ENCODE assay signal across 1 cellular context in the genomic region with DNA sequence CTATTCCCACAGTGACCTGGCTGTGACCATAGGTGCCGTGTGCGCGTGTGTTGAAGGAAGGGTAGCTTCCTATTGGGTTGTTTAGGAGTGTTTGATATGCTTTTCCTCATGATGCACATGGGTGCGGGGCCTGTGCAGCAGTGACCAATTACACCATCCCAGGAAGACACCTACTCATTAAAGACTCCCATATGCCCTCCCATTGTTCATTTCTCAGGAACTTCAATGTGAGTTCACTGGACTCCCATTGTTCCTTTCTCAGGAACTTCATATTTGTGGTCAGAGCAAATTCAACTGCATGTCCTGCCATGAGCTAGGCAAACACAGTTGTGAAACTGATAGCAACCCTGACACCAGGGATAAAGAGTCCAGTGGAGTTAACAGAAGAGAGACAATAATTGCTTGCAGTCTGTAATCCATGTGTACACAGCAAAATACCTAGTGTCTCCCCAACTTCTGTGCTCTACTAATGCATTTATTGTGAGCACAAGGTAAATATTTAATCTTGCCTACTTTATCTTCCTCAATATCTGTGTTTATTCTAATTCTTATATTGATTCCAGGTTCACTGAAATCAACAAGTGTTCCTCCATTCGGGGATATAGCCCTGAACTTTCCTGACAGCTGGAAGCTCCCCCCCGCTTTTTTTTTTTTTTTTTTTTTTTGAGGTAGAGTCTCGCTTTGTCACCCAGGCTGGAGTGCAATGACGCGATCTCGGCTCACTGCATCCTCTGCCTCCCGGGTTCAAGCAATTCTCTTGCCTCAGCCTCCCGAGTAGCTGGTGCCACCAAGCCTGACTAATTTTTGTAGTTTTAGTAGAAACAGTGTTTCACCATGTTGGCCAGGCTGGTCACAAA.
A peak's percentile ranks its signal among the peaks of the same experiment; 100 is the strongest.
TF ChIP-seq lines count a peak whose summit lies in the region.

No MANE protein-coding gene starts in this region.

TF ChIP-seq in HepG2, 621 proteins besides CTCF, POLR2A, EP300 and RAD21 (continued from another document and continues in another):
- TF ChIP-seq ZNF558 (CRISPR knock-in tag; IDR thresholded peaks at IDR 0.05; ENCODE audit: borderline replicate concordance), result no peak
- TF ChIP-seq NFE2L1 (CRISPR knock-in tag; IDR thresholded peaks at IDR 0.05; ENCODE audit: borderline replicate concordance), result no peak
- TF ChIP-seq JUNB (CRISPR knock-in tag; IDR thresholded peaks at IDR 0.05; ENCODE audit: borderline replicate concordance), result 0 out of 2 replicates have a peak, but pooled peaks have one; percentile 50
- no peak; the same call in 1 of the 2 replicates for TF ChIP-seq ZNF782 (CRISPR knock-in tag; IDR thresholded peaks at IDR 0.05; ENCODE audit: borderline replicate concordance)
- TF ChIP-seq ZFP36 (IDR thresholded peaks at IDR 0.05; ENCODE audit: borderline replicate concordance, low read depth, low read length, partially characterized antibody), result peak; percentile 25
- peak; percentile 45; the same call in 1 of the 2 replicates for TF ChIP-seq ZMYM4 (CRISPR knock-in tag; IDR thresholded peaks at IDR 0.05)
- TF ChIP-seq ZNF746 (CRISPR knock-in tag; IDR thresholded peaks at IDR 0.05), result peak; percentile 73; the same call in 1 of the 2 replicates
- no peak for TF ChIP-seq GZF1 (CRISPR knock-in tag; IDR thresholded peaks at IDR 0.05)
- TF ChIP-seq SP2 (CRISPR knock-in tag; IDR thresholded peaks at IDR 0.05), result no peak
- TF ChIP-seq PBX2 (CRISPR knock-in tag; IDR thresholded peaks at IDR 0.05), result no peak
- peak; percentile 83 for TF ChIP-seq SMAD3 (CRISPR knock-in tag; IDR thresholded peaks at IDR 0.05)
- TF ChIP-seq KAT7 (CRISPR knock-in tag; IDR thresholded peaks at IDR 0.05; ENCODE audit: borderline replicate concordance), result no peak
- TF ChIP-seq DMAP1 (CRISPR knock-in tag; IDR thresholded peaks at IDR 0.05), result no peak
- TF ChIP-seq CBX1 (IDR thresholded peaks at IDR 0.05; ENCODE audit: low read depth), result no peak
- TF ChIP-seq, protein P1, sequence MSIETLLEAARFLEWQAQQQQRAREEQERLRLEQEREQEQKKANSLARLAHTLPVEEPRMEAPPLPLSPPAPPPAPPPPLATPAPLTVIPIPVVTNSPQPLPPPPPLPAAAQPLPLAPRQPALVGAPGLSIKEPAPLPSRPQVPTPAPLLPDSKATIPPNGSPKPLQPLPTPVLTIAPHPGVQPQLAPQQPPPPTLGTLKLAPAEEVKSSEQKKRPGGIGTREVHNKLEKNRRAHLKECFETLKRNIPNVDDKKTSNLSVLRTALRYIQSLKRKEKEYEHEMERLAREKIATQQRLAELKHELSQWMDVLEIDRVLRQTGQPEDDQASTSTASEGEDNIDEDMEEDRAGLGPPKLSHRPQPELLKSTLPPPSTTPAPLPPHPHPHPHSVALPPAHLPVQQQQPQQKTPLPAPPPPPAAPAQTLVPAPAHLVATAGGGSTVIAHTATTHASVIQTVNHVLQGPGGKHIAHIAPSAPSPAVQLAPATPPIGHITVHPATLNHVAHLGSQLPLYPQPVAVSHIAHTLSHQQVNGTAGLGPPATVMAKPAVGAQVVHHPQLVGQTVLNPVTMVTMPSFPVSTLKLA (IDR thresholded peaks at IDR 0.05), result peak; percentile 23; the same call in 1 of the 2 replicates
- peak; percentile 47; the same call in 1 of the 2 replicates for TF ChIP-seq ZNF639 (CRISPR knock-in tag; conservative IDR thresholded peaks at IDR 0.05)
- peak; percentile 89 for TF ChIP-seq POGK (CRISPR knock-in tag; conservative IDR thresholded peaks at IDR 0.05)
- no peak for TF ChIP-seq ZNF318 (CRISPR knock-in tag; IDR thresholded peaks at IDR 0.05)
- TF ChIP-seq DNMT3B (CRISPR knock-in tag; conservative IDR thresholded peaks at IDR 0.05), result no peak
- peak; percentile 81 for TF ChIP-seq MEIS2 (CRISPR knock-in tag; IDR thresholded peaks at IDR 0.05)
- peak; percentile 84 for TF ChIP-seq MEIS1 (CRISPR knock-in tag; IDR thresholded peaks at IDR 0.05; ENCODE audit: borderline replicate concordance)
- no peak for TF ChIP-seq ZNF121 (CRISPR knock-in tag; IDR thresholded peaks at IDR 0.05)
- no peak for TF ChIP-seq ZNF550 (CRISPR knock-in tag; IDR thresholded peaks at IDR 0.05; ENCODE audit: borderline replicate concordance)
- peak; percentile 75 for TF ChIP-seq NR2C2 (CRISPR knock-in tag; IDR thresholded peaks at IDR 0.05; ENCODE audit: borderline replicate concordance)
- TF ChIP-seq ZSCAN31 (CRISPR knock-in tag; IDR thresholded peaks at IDR 0.05; ENCODE audit: low read depth), result peak; percentile 28; the same call in 1 of the 2 replicates
- peak in 1 of 2 experiments; percentile 86; a peak in 2 of 4 replicates for TF ChIP-seq ATF4 (CRISPR knock-in tag; IDR thresholded peaks at IDR 0.05)
- no peak for TF ChIP-seq ZNF720 (CRISPR knock-in tag; IDR thresholded peaks at IDR 0.05)
- TF ChIP-seq ZNF20 (CRISPR knock-in tag; IDR thresholded peaks at IDR 0.05), result no peak
- TF ChIP-seq JDP2 (CRISPR knock-in tag; IDR thresholded peaks at IDR 0.05; ENCODE audit: borderline replicate concordance), result peak; percentile 51; the same call in 1 of the 2 replicates
- no peak for TF ChIP-seq ZNF616 (CRISPR knock-in tag; IDR thresholded peaks at IDR 0.05; ENCODE audit: low read depth)
- TF ChIP-seq, protein P2, sequence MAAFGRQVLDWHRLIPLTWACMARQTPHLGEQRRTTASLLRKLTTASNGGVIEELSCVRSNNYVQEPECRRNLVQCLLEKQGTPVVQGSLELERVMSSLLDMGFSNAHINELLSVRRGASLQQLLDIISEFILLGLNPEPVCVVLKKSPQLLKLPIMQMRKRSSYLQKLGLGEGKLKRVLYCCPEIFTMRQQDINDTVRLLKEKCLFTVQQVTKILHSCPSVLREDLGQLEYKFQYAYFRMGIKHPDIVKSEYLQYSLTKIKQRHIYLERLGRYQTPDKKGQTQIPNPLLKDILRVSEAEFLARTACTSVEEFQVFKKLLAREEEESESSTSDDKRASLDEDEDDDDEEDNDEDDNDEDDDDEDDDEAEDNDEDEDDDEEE (CRISPR knock-in tag; IDR thresholded peaks at IDR 0.05), result no peak
- no peak; the same call in 1 of the 2 replicates for TF ChIP-seq MBD4 (IDR thresholded peaks at IDR 0.05; ENCODE audit: borderline replicate concordance, low read length)
- TF ChIP-seq ZNF737 (CRISPR knock-in tag; IDR thresholded peaks at IDR 0.05; ENCODE audit: borderline replicate concordance), result no peak
- no peak for TF ChIP-seq ZNF530 (CRISPR knock-in tag; IDR thresholded peaks at IDR 0.05; ENCODE audit: low read depth)
- TF ChIP-seq, protein P3, sequence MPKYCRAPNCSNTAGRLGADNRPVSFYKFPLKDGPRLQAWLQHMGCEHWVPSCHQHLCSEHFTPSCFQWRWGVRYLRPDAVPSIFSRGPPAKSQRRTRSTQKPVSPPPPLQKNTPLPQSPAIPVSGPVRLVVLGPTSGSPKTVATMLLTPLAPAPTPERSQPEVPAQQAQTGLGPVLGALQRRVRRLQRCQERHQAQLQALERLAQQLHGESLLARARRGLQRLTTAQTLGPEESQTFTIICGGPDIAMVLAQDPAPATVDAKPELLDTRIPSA (CRISPR knock-in tag; IDR thresholded peaks at IDR 0.05; ENCODE audit: borderline replicate concordance), result no peak
- TF ChIP-seq ZNF292 (CRISPR knock-in tag; IDR thresholded peaks at IDR 0.05; ENCODE audit: borderline replicate concordance, low read depth), result peak; percentile 56; the same call in 1 of the 2 replicates
- TF ChIP-seq HIC2 (CRISPR knock-in tag; IDR thresholded peaks at IDR 0.05; ENCODE audit: low read depth), result no peak
- TF ChIP-seq ZBTB21 (CRISPR knock-in tag; IDR thresholded peaks at IDR 0.05), result peak; percentile 39; the same call in 1 of the 2 replicates
